1 cellular context compared by ENCODE assay signal in genomic region chr6:39909701-39910100, GRCh38.
TF ChIP-seq lines count a peak whose summit lies in the region.

No MANE protein-coding gene starts in this region.

TF ChIP-seq in GM23338, 12 proteins besides CTCF, POLR2A, EP300 and RAD21 (continued from another document):
- TF ChIP-seq REST (IDR thresholded peaks at IDR 0.05; ENCODE audit: unreplicated experiment) = no peak
- no peak for TF ChIP-seq ZNF462 (CRISPR knock-in tag; IDR thresholded peaks at IDR 0.05)
- TF ChIP-seq POLR2AphosphoS5 (IDR thresholded peaks at IDR 0.05; ENCODE audit: low read depth) = no peak
- TF ChIP-seq JUNB (IDR thresholded peaks at IDR 0.05; ENCODE audit: unreplicated experiment) = no peak
- no peak for TF ChIP-seq NANOG (IDR thresholded peaks at IDR 0.05; ENCODE audit: borderline replicate concordance)
- no peak for TF ChIP-seq ETS1 (IDR thresholded peaks at IDR 0.05)
- no peak for TF ChIP-seq ZNF331 (CRISPR knock-in tag; IDR thresholded peaks at IDR 0.05; ENCODE audit: low read depth)
TF ChIP-seq in GM23338: peak in this region for 0.
